5 cellular contexts compared by ENCODE assay signal in the genomic region with DNA sequence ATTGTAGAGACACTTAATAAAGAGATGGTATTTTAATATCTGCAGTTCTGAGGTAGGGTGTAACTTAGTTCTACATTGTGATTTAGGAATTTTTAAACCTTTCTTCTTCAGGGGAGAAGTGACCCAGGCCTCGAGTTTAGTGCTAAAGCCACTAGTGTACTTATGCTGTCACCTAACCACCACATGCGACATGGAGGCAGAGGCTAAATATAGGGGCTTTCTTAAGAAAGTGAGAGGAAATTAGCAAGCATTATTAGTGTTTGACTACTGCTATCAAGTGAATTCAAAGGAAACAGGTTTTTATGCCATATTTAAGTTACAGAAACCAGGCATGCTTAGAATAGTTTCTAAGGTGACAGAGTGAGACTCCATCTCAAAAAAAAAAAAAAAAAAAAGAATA. TPM values are rescaled to one million over a fixed set of nuclear protein-coding genes. Genes with fewer than 3 reads are reported as not detected.
"Had no signal": no experiment of that assay in that cellular context is flagged by ENCODE, and none has a peak within 500 bp of the region (broad histone marks: within the 10 kb centered on the region; RNA-seq: fewer than 3 reads in every experiment).

No MANE protein-coding gene starts in this region.

RNA-seq across cellular contexts. Expression of a gene that starts 56.3 kb away (rescaled TPM):
- total RNA-seq: M059J, OCI-LY7, Right ventricle myocardium superior, SJSA1 had no signal
- polyA plus RNA-seq: SK-N-SH had no signal
